29 cellular contexts compared by ENCODE assay signal in genomic region chr12:113427882-113428281, GRCh38. TPM values are rescaled to one million over a fixed set of nuclear protein-coding genes. Genes with fewer than 3 reads are reported as not detected.
DNase-seq lines count a peak whose midpoint lies in the region; ATAC-seq, FAIRE-seq and TF ChIP-seq lines count a peak whose summit lies in the region.
"Had no signal": no experiment of that assay in that cellular context is flagged by ENCODE, and none has a peak within 500 bp of the region (broad histone marks: within the 10 kb centered on the region; RNA-seq: fewer than 3 reads in every experiment).

No MANE protein-coding gene starts in this region.

- peak overlapping the region; percentile 22 for H3K27ac Mint-ChIP-seq in stimulated activated naive B cell treated with anti-CD40 and anti-IgM and Interleukin-4, amounts not matched to agents 10 μg/mL and 1 μg/mL and 100 μg/mL, for 72 hours
- H3K27ac Mint-ChIP-seq: CD14-positive monocyte; CD4-positive, alpha-beta T cell; CD8-positive, alpha-beta memory T cell; H9; HFFc6 had no signal

- FAIRE-seq in H1 (lab: Jason Lieb, UNC): no peak
- FAIRE-seq: A549, D721Med, GM12891, GM18507 had no signal

- H3K23ac ChIP-seq in H1 (ENCODE audit: insufficient read length): no peak overlapping the region

- no peaks in the 10 kb centered on the region for H4K20me1 ChIP-seq in H1 (replicated peaks in 1 of 2; ENCODE audit: control insufficient read depth in 1 of 2, insufficient read depth in 2 of 2, low read length in 2 of 2)
- H4K20me1 ChIP-seq: BLaER1 treated with 17β-estradiol and CSF1 and Interleukin-3, amounts not matched to agents 10 nM and 100 nM had no signal

- POLR2A ChIA-PET in HEK293 (lab: Yijun Ruan, JAX): no interaction called here
- POLR2A ChIA-PET in H1 (lab: Charles Lee; ENCODE audit: partially characterized antibody): no interaction called here

- no peak overlapping the region for H2BK20ac ChIP-seq in H1 (ENCODE audit: low read length)

- intact Hi-C loops in lower lobe of right lung (cut with DNase I): no loop called here

- WGBS in H1 (ENCODE audit: extremely low coverage in 1 of 2, insufficient coverage in 1 of 2, insufficient read length in 1 of 2, insufficient replicate concordance in 2 of 2, low coverage in 1 of 2, low lambda C conversion rate in 2 of 2, missing lambda C conversion rate in 1 of 2), 2 experiments: 90% methylated on average over 6 of the region's 9 CpGs; no CpG with 5 or more reads in 1 of the 2 experiments

- H3K9me3 Mint-ChIP-seq in stimulated activated naive B cell treated with anti-CD40 and anti-IgM and Interleukin-4, amounts not matched to agents 10 μg/mL and 1 μg/mL and 100 μg/mL, for 72 hours: peaks cover 6 to 7% of the 10 kb centered on the region in 2 donors
- H3K9me3 Mint-ChIP-seq: CD4-positive, alpha-beta T cell; CD8-positive, alpha-beta memory T cell; HFFc6 had no signal

- no peak overlapping the region for H2BK120ac ChIP-seq in H1 (replicated peaks; ENCODE audit: low read depth, low read length)

- H4K5ac ChIP-seq in H1 (ENCODE audit: insufficient read length, low read depth, low read length): no peak overlapping the region

- no peak overlapping the region; the same call in 1 of the 2 replicates for H4K8ac ChIP-seq in H1 (ENCODE audit: extremely low read depth, insufficient read depth, low read length)

- H2BK15ac ChIP-seq in H1 (ENCODE audit: low read length): peak overlapping the region; percentile 84

- H3K4me1 Mint-ChIP-seq in stimulated activated naive B cell treated with anti-CD40 and anti-IgM and Interleukin-4, amounts not matched to agents 10 μg/mL and 1 μg/mL and 100 μg/mL, for 72 hours: peaks cover 12 to 13% of the 10 kb centered on the region in 2 donors

- no peak overlapping the region; the same call in 1 of the 2 replicates for H2BK12ac ChIP-seq in H1 (ENCODE audit: low read depth, low read length)

- no peak overlapping the region for H3K4me3 ChIP-seq in HEK293 (ENCODE audit: low read depth, low read length)
- H3K4me3 ChIP-seq in H1 (ENCODE audit: extremely low read depth in 1 of 4, insufficient read depth in 2 of 4, low read depth in 3 of 4, low read length in 4 of 4): no peak overlapping the region
- H3K4me3 ChIP-seq in lower lobe of right lung: no peak overlapping the region
- H3K4me3 ChIP-seq: A549; BLaER1 treated with 17β-estradiol and CSF1 and Interleukin-3, amounts not matched to agents 10 nM and 100 nM had no signal

- no peak overlapping the region for H2BK5ac ChIP-seq in H1 (ENCODE audit: low read depth, low read length)

- CTCF ChIA-PET in HEK293 (lab: Yijun Ruan, JAX) (no interaction called here), H1 (lab: Charles Lee; ENCODE audit: partially characterized antibody) (interaction anchor here (0.7 to 2.4 kb wide), 3 partner anchors 13 to 124 kb away, joined by 3 to 13 read pairs (median 6); no protein-coding TSS in a partner anchor)

- H3K4me1 ChIP-seq in HEK293 (ENCODE audit: control insufficient read depth, insufficient read depth, low read length): no peaks in the 10 kb centered on the region
- no peaks in the 10 kb centered on the region; a peak in 1 of 7 replicates for H3K4me1 ChIP-seq in H1 (replicated peaks in 1 of 4; ENCODE audit: control insufficient read depth in 3 of 4, insufficient read depth in 4 of 4, low read length in 3 of 4)
- H3K4me1 ChIP-seq in lower lobe of right lung: peaks cover 9% of the 10 kb centered on the region
- H3K4me1 ChIP-seq: BE2C had no signal

- TF ChIP-seq CTCF in HEK293 (tag by site-specific recombination; IDR thresholded peaks at IDR 0.05) (no peak), H1 (IDR thresholded peaks at IDR 0.05; ENCODE audit: control extremely low read depth in 1 of 3, insufficient read depth in 1 of 3, low read depth in 1 of 3, low read length in 3 of 3) (no peak), lower lobe of right lung (IDR thresholded peaks at IDR 0.05) (no peak)

- no peak overlapping the region for H3K4me2 ChIP-seq in H1 (ENCODE audit: insufficient read depth in 1 of 2, low read depth in 2 of 2, low read length in 2 of 2)
- H3K4me2 ChIP-seq: A549; BLaER1 treated with 17β-estradiol and CSF1 and Interleukin-3, amounts not matched to agents 10 nM and 100 nM had no signal

- no peak overlapping the region for H3K4me3 Mint-ChIP-seq in stimulated activated naive B cell treated with anti-CD40 and anti-IgM and Interleukin-4, amounts not matched to agents 10 μg/mL and 1 μg/mL and 100 μg/mL, for 72 hours
- H3K4me3 Mint-ChIP-seq: CD14-positive monocyte; CD4-positive, alpha-beta T cell; CD8-positive, alpha-beta memory T cell; H9; HFFc6 had no signal

- H3K36me3 Mint-ChIP-seq in stimulated activated naive B cell treated with anti-CD40 and anti-IgM and Interleukin-4, amounts not matched to agents 10 μg/mL and 1 μg/mL and 100 μg/mL, for 72 hours: peaks cover 2 to 14% of the 10 kb centered on the region in 2 donors
- H3K36me3 Mint-ChIP-seq: CD8-positive, alpha-beta memory T cell had no signal

- H3K79me1 ChIP-seq in H1 (ENCODE audit: low read depth, low read length): no peaks in the 10 kb centered on the region

- H2AK5ac ChIP-seq in H1 (ENCODE audit: low read depth, low read length): no peak overlapping the region

- no peak overlapping the region; the same call in 1 of the 2 replicates for H3K18ac ChIP-seq in H1 (ENCODE audit: extremely low read depth, low read length)

- H2AFZ ChIP-seq in H1 (ENCODE audit: low read length): no peak overlapping the region

- TF ChIP-seq EP300 in H1 (IDR thresholded peaks at IDR 0.05; ENCODE audit: borderline replicate concordance in 1 of 2, low read depth in 2 of 2, low read length in 2 of 2): no peak

- TF ChIP-seq POLR2A in H1 (IDR thresholded peaks at IDR 0.05; ENCODE audit: control extremely low read depth in 1 of 2, low read depth in 2 of 2, low read length in 2 of 2): no peak

- H3K4ac ChIP-seq in H1 (replicated peaks; ENCODE audit: insufficient read length, low read depth, low read length): no peak overlapping the region

- H3K9ac ChIP-seq in H1 (replicated peaks in 1 of 4; ENCODE audit: extremely low read depth in 1 of 4, low read depth in 3 of 4, low read length in 3 of 4): no peak overlapping the region
- H3K9ac ChIP-seq: BLaER1 treated with 17β-estradiol and CSF1 and Interleukin-3, amounts not matched to agents 10 nM and 100 nM had no signal

- peaks cover 51 to 64% of the 10 kb centered on the region in 2 donors for H3K27me3 Mint-ChIP-seq in stimulated activated naive B cell treated with anti-CD40 and anti-IgM and Interleukin-4, amounts not matched to agents 10 μg/mL and 1 μg/mL and 100 μg/mL, for 72 hours

- H4K91ac ChIP-seq in H1 (replicated peaks; ENCODE audit: insufficient read length, low read length): peak overlapping the region; percentile 7

- no peak overlapping the region for H3K56ac ChIP-seq in H1 (replicated peaks; ENCODE audit: insufficient read length, low read depth, low read length)

- no peak for ATAC-seq in lower lobe of right lung
- ATAC-seq in stimulated activated naive B cell treated with anti-CD40 and anti-IgM and Interleukin-4, amounts not matched to agents 10 μg/mL and 1 μg/mL and 100 μg/mL, for 72 hours (replicated peaks): no peak
- no peak for ATAC-seq in GM21526 (IDR thresholded peaks at IDR 0.05; ENCODE audit: low FRiP score, unreplicated experiment)
- ATAC-seq: A549, HCT116 had no signal

- no peak overlapping the region for H3K27ac ChIP-seq in HEK293 (ENCODE audit: extremely low read depth, low read depth, low read length)
- H3K27ac ChIP-seq in H1 (ENCODE audit: low read depth, low read length): no peak overlapping the region
- no peak overlapping the region for H3K27ac ChIP-seq in lower lobe of right lung
- H3K27ac ChIP-seq: A549; BLaER1 treated with 17β-estradiol and CSF1 and Interleukin-3, amounts not matched to agents 10 nM and 100 nM had no signal

- H3K27me3 ChIP-seq in H1 (replicated peaks in 1 of 4; ENCODE audit: control insufficient read depth in 3 of 4, extremely low read depth in 1 of 4, insufficient read depth in 3 of 4, low read length in 3 of 4) (no peaks in the 10 kb centered on the region), lower lobe of right lung (ENCODE audit: low read depth) (no peaks in the 10 kb centered on the region)
- H3K27me3 ChIP-seq: BE2C had no signal

- no peaks in the 10 kb centered on the region for H3K79me2 ChIP-seq in H1 (ENCODE audit: control insufficient read depth in 1 of 2, insufficient read depth in 2 of 2, low read length in 2 of 2)

- DNase-seq in H1 (ENCODE audit: low read depth in 1 of 2, low spot score in 2 of 2): no peak
- DNase-seq in lower lobe of right lung: peak; percentile 15
- no peak for DNase-seq in stimulated activated naive B cell treated with anti-CD40 and anti-IgM and Interleukin-4, amounts not matched to agents 10 μg/mL and 1 μg/mL and 100 μg/mL, for 72 hours
- no peak for DNase-seq in NCI-H524 (lab: John Stamatoyannopoulos, UW)
- DNase-seq in hypothalamus (lab: John Stamatoyannopoulos, UW): no peak
- no peak for DNase-seq in HT-29 (ENCODE audit: low spot score)
- DNase-seq: 8988T; ACHN; AML-193; BE2C; CD4-positive, alpha-beta T cell; CD8-positive, alpha-beta memory T cell; DMS53; DMS79 treated with DMSO at 0.1 percent for 48 hours; GF-D8; H9; HFFc6 had no signal

- H3K14ac ChIP-seq in H1 (ENCODE audit: insufficient read length): no peak overlapping the region

- H3K36me3 ChIP-seq in HEK293 (ENCODE audit: control insufficient read depth in 2 of 2, insufficient read depth in 1 of 2, low read length in 2 of 2): peaks cover 0 to 4% of the 10 kb centered on the region in 2 experiments; a peak in 1 of 3 replicates
- H3K36me3 ChIP-seq in H1 (ENCODE audit: control insufficient read depth in 2 of 4, insufficient read depth in 4 of 4, low read length in 3 of 4): no peaks in the 10 kb centered on the region
- no peaks in the 10 kb centered on the region for H3K36me3 ChIP-seq in lower lobe of right lung
- H3K36me3 ChIP-seq: BE2C; BLaER1 treated with 17β-estradiol and CSF1 and Interleukin-3, amounts not matched to agents 10 nM and 100 nM had no signal

- peaks cover 8% of the 10 kb centered on the region for H3K23me2 ChIP-seq in H1 (ENCODE audit: low read depth, low read length)

- no peak for TF ChIP-seq RAD21 in H1 (IDR thresholded peaks at IDR 0.05 in 1 of 2, conservative IDR thresholded peaks at IDR 0.05 in 1 of 2; ENCODE audit: low read depth in 2 of 2, low read length in 2 of 2)

- H3K9me3 ChIP-seq in HEK293 (ENCODE audit: control insufficient read depth, insufficient read depth, low read depth, low read length): no peaks in the 10 kb centered on the region
- no peaks in the 10 kb centered on the region for H3K9me3 ChIP-seq in H1 (ENCODE audit: insufficient read depth in 2 of 2, low read depth in 1 of 2, low read length in 1 of 2)
- H3K9me3 ChIP-seq in lower lobe of right lung: no peaks in the 10 kb centered on the region
- H3K9me3 ChIP-seq: A549, BE2C had no signal

RNA-seq across cellular contexts. Expression of gene SDSL, which starts 5.7 kb away (rescaled TPM):
- 0.69 TPM in 1 of 2 replicates, not detected in the other for total RNA-seq in H1 (2021; fragmentation: NEBNext Ultra II Directional; extraction: Animal tissue kit (Norgen Biotek cat#: 25700))
- polyA plus RNA-seq in H1 (2011; rRNA removed): 1.3 and 1.7 TPM in 2 replicates
- 1.5 TPM for polyA plus RNA-seq in H1 (2011; cell fraction: cytosol; rRNA removed)
- polyA plus RNA-seq in H1 (2011; cell fraction: nucleus; rRNA removed): 1.5 TPM
- 0.42 to 0.74 TPM (median 0.53 TPM) in 3 of 4 replicates, not detected in the other for polyA plus RNA-seq in H1 (2012, experiment 1 of 2)
- polyA plus RNA-seq in H1 (2012, experiment 2 of 2): 0.42 TPM
- 0.28 TPM for polyA plus RNA-seq in H1 (2013, experiment 1 of 2)
- 0.15 TPM for polyA plus RNA-seq in H1 (2013, experiment 2 of 2)
- polyA minus RNA-seq in H1 (2011; rRNA and poly(A)+ RNA removed): 0.27 TPM in 1 of 2 replicates, not detected in the other
- polyA minus RNA-seq in H1 (2011; cell fraction: cytosol; rRNA and poly(A)+ RNA removed): not detected
- polyA minus RNA-seq in H1 (2011; cell fraction: nucleus; rRNA and poly(A)+ RNA removed): not detected
- 12.8 TPM for total RNA-seq in lower lobe of right lung
- 6.6 and 9.1 TPM in 2 replicates for total RNA-seq in HT-29 (2014; rRNA removed; shearing (Covaris generic))
- polyA plus RNA-seq: CD8-positive, alpha-beta memory T cell had no signal

RNA-seq across cellular contexts. Expression of gene SDS, which starts 24.2 kb away (rescaled TPM):
- not detected in 2 replicates for total RNA-seq in H1 (2021; fragmentation: NEBNext Ultra II Directional; extraction: Animal tissue kit (Norgen Biotek cat#: 25700))
- 0.21 and 0.38 TPM in 2 replicates for polyA plus RNA-seq in H1 (2011; rRNA removed)
- 0.45 TPM for polyA plus RNA-seq in H1 (2011; cell fraction: cytosol; rRNA removed)
- 0.31 TPM for polyA plus RNA-seq in H1 (2011; cell fraction: nucleus; rRNA removed)
- 0.13 to 0.24 TPM in 2 of 4 replicates, not detected in the others for polyA plus RNA-seq in H1 (2012, experiment 1 of 2)
- not detected for polyA plus RNA-seq in H1 (2012, experiment 2 of 2)
- polyA plus RNA-seq in H1 (2013, experiment 1 of 2): not detected
- polyA plus RNA-seq in H1 (2013, experiment 2 of 2): 0.06 TPM
- polyA minus RNA-seq in H1 (2011; rRNA and poly(A)+ RNA removed): not detected in 2 replicates
- not detected for polyA minus RNA-seq in H1 (2011; cell fraction: cytosol; rRNA and poly(A)+ RNA removed)
- polyA minus RNA-seq in H1 (2011; cell fraction: nucleus; rRNA and poly(A)+ RNA removed): not detected
- 1.1 TPM for total RNA-seq in lower lobe of right lung
- not detected in 2 replicates for total RNA-seq in HT-29 (2014; rRNA removed; shearing (Covaris generic))
- total RNA-seq: CD4-positive, alpha-beta T cell; Daoy; H4; H9; HFFc6 had no signal
- polyA plus RNA-seq: CD8-positive, alpha-beta memory T cell had no signal

RNA-seq across cellular contexts. Expression of gene LHX5, which starts 43.8 kb away (rescaled TPM):
- 0.47 and 0.63 TPM in 2 replicates for total RNA-seq in H1 (2021; fragmentation: NEBNext Ultra II Directional; extraction: Animal tissue kit (Norgen Biotek cat#: 25700))
- 1.1 and 4.6 TPM in 2 replicates for polyA plus RNA-seq in H1 (2011; rRNA removed)
- polyA plus RNA-seq in H1 (2011; cell fraction: cytosol; rRNA removed): 3.4 TPM
- 4.2 TPM for polyA plus RNA-seq in H1 (2011; cell fraction: nucleus; rRNA removed)
- 0.68 to 1.3 TPM (median 1.1 TPM) in 4 replicates for polyA plus RNA-seq in H1 (2012, experiment 1 of 2)
- polyA plus RNA-seq in H1 (2012, experiment 2 of 2): 0.93 TPM
- 0.08 TPM for polyA plus RNA-seq in H1 (2013, experiment 1 of 2)
- 0.04 TPM for polyA plus RNA-seq in H1 (2013, experiment 2 of 2)
- 0.32 and 2.3 TPM in 2 replicates for polyA minus RNA-seq in H1 (2011; rRNA and poly(A)+ RNA removed)
- polyA minus RNA-seq in H1 (2011; cell fraction: cytosol; rRNA and poly(A)+ RNA removed): 2.1 TPM
- polyA minus RNA-seq in H1 (2011; cell fraction: nucleus; rRNA and poly(A)+ RNA removed): 1.6 TPM
- not detected for total RNA-seq in lower lobe of right lung
- total RNA-seq in HT-29 (2014; rRNA removed; shearing (Covaris generic)): not detected in 2 replicates
- total RNA-seq: CD4-positive, alpha-beta T cell; CD8-positive, alpha-beta memory T cell; G401; H4; HFFc6 had no signal
- polyA plus RNA-seq: A549; CD14-positive monocyte; CD8-positive, alpha-beta memory T cell had no signal
